10 cellular contexts compared by ENCODE assay signal in genomic region chr13:98403076-98403475, GRCh38.
"Had no signal": no experiment of that assay in that cellular context is flagged by ENCODE, and none has a peak within 500 bp of the region (broad histone marks: within the 10 kb centered on the region; RNA-seq: fewer than 3 reads in every experiment).

No MANE protein-coding gene starts in this region.

- H3K36me3 ChIP-seq: HAP-1 had no signal

- H3K4me3 ChIP-seq: GM23248, GM23338, HAP-1 had no signal

- H2AFZ ChIP-seq: GM23248, GM23338 had no signal

- H3K4me3 Mint-ChIP-seq: GM23338, H9, HFFc6 had no signal

- H3K9me3 ChIP-seq: HAP-1 had no signal

- DNase-seq: GM23248, GOT3, H7, H9, HCEC 1CT, HFFc6 had no signal

- H3K9ac ChIP-seq: GM23248 had no signal

- FAIRE-seq: H1 had no signal

- H3K27ac Mint-ChIP-seq: GM23338, H9, HFFc6 had no signal

- ATAC-seq: GM23338, HCT116 had no signal

- H3K9me3 Mint-ChIP-seq: GM23338, H9, HFFc6 had no signal

- H3K4me2 ChIP-seq: GM23338 had no signal

- H3K27ac ChIP-seq: GM23248 had no signal
